ENCODE assay signal across 1 cellular context in the genomic region with DNA sequence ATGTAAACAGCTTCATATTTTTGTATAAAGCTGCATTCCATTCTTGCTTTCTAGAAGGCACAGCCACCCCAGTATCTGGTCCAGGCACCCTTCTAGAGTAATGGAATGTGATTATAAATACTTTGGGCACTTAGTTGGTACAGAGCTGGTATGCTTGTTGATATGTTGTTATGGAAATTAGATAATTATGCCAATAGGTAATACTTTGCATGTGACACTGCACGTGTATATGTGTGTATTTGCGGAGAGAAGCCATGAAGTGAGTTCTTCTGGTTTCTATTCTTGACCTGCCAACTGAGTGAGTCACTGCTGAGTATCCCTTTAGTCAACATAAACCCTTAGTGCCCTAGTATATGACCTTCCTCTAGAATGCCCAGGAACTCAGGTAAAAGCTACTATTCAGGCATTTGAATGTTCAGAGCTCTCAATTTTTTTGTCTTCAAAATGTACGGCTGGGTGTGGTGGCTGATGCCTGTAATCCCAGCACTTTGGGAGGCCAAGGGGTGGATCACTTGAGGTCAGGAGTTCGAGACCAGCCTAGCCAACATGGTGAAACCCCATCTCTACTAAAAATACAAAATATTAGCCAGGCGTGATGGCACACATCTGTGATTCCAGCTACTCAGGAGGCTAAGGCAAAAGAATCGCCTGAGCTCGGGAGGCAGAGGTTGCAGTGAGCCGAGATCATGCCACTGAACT.
A peak's percentile ranks its signal among the peaks of the same experiment; 100 is the strongest.
TF ChIP-seq lines count a peak whose summit lies in the region.

No MANE protein-coding gene starts in this region.

TF ChIP-seq in HepG2, 621 proteins besides CTCF, POLR2A, EP300 and RAD21 (continued from another document and continues in another):
- TF ChIP-seq, protein P1, sequence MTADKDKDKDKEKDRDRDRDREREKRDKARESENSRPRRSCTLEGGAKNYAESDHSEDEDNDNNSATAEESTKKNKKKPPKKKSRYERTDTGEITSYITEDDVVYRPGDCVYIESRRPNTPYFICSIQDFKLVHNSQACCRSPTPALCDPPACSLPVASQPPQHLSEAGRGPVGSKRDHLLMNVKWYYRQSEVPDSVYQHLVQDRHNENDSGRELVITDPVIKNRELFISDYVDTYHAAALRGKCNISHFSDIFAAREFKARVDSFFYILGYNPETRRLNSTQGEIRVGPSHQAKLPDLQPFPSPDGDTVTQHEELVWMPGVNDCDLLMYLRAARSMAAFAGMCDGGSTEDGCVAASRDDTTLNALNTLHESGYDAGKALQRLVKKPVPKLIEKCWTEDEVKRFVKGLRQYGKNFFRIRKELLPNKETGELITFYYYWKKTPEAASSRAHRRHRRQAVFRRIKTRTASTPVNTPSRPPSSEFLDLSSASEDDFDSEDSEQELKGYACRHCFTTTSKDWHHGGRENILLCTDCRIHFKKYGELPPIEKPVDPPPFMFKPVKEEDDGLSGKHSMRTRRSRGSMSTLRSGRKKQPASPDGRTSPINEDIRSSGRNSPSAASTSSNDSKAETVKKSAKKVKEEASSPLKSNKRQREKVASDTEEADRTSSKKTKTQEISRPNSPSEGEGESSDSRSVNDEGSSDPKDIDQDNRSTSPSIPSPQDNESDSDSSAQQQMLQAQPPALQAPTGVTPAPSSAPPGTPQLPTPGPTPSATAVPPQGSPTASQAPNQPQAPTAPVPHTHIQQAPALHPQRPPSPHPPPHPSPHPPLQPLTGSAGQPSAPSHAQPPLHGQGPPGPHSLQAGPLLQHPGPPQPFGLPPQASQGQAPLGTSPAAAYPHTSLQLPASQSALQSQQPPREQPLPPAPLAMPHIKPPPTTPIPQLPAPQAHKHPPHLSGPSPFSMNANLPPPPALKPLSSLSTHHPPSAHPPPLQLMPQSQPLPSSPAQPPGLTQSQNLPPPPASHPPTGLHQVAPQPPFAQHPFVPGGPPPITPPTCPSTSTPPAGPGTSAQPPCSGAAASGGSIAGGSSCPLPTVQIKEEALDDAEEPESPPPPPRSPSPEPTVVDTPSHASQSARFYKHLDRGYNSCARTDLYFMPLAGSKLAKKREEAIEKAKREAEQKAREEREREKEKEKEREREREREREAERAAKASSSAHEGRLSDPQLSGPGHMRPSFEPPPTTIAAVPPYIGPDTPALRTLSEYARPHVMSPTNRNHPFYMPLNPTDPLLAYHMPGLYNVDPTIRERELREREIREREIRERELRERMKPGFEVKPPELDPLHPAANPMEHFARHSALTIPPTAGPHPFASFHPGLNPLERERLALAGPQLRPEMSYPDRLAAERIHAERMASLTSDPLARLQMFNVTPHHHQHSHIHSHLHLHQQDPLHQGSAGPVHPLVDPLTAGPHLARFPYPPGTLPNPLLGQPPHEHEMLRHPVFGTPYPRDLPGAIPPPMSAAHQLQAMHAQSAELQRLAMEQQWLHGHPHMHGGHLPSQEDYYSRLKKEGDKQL (CRISPR knock-in tag; IDR thresholded peaks at IDR 0.05; ENCODE audit: low read depth): no peak
- TF ChIP-seq, protein P2, sequence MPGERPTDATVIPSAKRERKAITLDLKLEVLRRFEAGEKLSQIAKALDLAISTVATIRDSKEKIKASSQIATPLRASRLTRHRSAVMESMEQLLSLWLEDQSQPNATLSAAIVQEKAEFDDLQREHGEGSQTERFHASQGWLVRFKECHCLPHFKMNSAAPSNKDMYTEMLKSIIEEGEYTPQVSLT (CRISPR knock-in tag; IDR thresholded peaks at IDR 0.05; ENCODE audit: borderline replicate concordance, low read depth): no peak
- TF ChIP-seq YEATS2 (CRISPR knock-in tag; IDR thresholded peaks at IDR 0.05; ENCODE audit: borderline replicate concordance): no peak
- no peak for TF ChIP-seq SYNCRIP (IDR thresholded peaks at IDR 0.05; ENCODE audit: insufficient read depth, low read depth, low read length)
- TF ChIP-seq, protein P3, sequence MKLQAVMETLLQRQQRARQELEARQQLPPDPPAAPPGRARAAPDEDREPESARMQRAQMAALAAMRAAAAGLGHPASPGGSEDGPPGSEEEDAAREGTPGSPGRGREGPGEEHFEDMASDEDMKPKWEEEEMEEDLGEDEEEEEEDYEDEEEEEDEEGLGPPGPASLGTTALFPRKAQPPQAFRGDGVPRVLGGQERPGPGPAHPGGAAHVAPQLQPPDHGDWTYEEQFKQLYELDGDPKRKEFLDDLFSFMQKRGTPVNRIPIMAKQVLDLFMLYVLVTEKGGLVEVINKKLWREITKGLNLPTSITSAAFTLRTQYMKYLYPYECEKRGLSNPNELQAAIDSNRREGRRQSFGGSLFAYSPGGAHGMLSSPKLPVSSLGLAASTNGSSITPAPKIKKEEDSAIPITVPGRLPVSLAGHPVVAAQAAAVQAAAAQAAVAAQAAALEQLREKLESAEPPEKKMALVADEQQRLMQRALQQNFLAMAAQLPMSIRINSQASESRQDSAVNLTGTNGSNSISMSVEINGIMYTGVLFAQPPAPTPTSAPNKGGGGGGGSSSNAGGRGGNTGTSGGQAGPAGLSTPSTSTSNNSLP (IDR thresholded peaks at IDR 0.05; ENCODE audit: low read depth, low read length): 0 out of 2 replicates have a peak, but pooled peaks have one; percentile 68
- TF ChIP-seq ZNF780A (CRISPR knock-in tag; IDR thresholded peaks at IDR 0.05): no peak
- TF ChIP-seq ZNF264 (CRISPR knock-in tag; IDR thresholded peaks at IDR 0.05): no peak
- TF ChIP-seq, protein P4, sequence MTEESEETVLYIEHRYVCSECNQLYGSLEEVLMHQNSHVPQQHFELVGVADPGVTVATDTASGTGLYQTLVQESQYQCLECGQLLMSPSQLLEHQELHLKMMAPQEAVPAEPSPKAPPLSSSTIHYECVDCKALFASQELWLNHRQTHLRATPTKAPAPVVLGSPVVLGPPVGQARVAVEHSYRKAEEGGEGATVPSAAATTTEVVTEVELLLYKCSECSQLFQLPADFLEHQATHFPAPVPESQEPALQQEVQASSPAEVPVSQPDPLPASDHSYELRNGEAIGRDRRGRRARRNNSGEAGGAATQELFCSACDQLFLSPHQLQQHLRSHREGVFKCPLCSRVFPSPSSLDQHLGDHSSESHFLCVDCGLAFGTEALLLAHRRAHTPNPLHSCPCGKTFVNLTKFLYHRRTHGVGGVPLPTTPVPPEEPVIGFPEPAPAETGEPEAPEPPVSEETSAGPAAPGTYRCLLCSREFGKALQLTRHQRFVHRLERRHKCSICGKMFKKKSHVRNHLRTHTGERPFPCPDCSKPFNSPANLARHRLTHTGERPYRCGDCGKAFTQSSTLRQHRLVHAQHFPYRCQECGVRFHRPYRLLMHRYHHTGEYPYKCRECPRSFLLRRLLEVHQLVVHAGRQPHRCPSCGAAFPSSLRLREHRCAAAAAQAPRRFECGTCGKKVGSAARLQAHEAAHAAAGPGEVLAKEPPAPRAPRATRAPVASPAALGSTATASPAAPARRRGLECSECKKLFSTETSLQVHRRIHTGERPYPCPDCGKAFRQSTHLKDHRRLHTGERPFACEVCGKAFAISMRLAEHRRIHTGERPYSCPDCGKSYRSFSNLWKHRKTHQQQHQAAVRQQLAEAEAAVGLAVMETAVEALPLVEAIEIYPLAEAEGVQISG (CRISPR knock-in tag; IDR thresholded peaks at IDR 0.05): no peak
- TF ChIP-seq, protein P5, sequence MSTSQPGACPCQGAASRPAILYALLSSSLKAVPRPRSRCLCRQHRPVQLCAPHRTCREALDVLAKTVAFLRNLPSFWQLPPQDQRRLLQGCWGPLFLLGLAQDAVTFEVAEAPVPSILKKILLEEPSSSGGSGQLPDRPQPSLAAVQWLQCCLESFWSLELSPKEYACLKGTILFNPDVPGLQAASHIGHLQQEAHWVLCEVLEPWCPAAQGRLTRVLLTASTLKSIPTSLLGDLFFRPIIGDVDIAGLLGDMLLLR (CRISPR knock-in tag; IDR thresholded peaks at IDR 0.05): no peak
- no peak for TF ChIP-seq ZNF329 (CRISPR knock-in tag; IDR thresholded peaks at IDR 0.05; ENCODE audit: low read depth)
- TF ChIP-seq NRL (CRISPR knock-in tag; IDR thresholded peaks at IDR 0.05; ENCODE audit: borderline replicate concordance): no peak
- TF ChIP-seq ZNF891 (CRISPR knock-in tag; IDR thresholded peaks at IDR 0.05): no peak
- TF ChIP-seq TMF1 (CRISPR knock-in tag; IDR thresholded peaks at IDR 0.05; ENCODE audit: low read depth): no peak
- no peak for TF ChIP-seq SALL1 (CRISPR knock-in tag; IDR thresholded peaks at IDR 0.05)
- TF ChIP-seq FOSL1 (CRISPR knock-in tag; IDR thresholded peaks at IDR 0.05; ENCODE audit: borderline replicate concordance): peak; percentile 32; the same call in 1 of the 2 replicates
- TF ChIP-seq, protein P6, sequence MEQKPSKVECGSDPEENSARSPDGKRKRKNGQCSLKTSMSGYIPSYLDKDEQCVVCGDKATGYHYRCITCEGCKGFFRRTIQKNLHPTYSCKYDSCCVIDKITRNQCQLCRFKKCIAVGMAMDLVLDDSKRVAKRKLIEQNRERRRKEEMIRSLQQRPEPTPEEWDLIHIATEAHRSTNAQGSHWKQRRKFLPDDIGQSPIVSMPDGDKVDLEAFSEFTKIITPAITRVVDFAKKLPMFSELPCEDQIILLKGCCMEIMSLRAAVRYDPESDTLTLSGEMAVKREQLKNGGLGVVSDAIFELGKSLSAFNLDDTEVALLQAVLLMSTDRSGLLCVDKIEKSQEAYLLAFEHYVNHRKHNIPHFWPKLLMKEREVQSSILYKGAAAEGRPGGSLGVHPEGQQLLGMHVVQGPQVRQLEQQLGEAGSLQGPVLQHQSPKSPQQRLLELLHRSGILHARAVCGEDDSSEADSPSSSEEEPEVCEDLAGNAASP (CRISPR knock-in tag; IDR thresholded peaks at IDR 0.05; ENCODE audit: borderline replicate concordance): no peak
- no peak for TF ChIP-seq ZNF446 (CRISPR knock-in tag; IDR thresholded peaks at IDR 0.05)
- no peak for TF ChIP-seq ZNF879 (CRISPR knock-in tag; IDR thresholded peaks at IDR 0.05)
- TF ChIP-seq NR1H2 (CRISPR knock-in tag; IDR thresholded peaks at IDR 0.05; ENCODE audit: borderline replicate concordance, low read depth): no peak
- TF ChIP-seq, protein P7, sequence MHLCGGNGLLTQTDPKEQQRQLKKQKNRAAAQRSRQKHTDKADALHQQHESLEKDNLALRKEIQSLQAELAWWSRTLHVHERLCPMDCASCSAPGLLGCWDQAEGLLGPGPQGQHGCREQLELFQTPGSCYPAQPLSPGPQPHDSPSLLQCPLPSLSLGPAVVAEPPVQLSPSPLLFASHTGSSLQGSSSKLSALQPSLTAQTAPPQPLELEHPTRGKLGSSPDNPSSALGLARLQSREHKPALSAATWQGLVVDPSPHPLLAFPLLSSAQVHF (CRISPR knock-in tag; IDR thresholded peaks at IDR 0.05): no peak
- no peak; the same call in 1 of the 2 replicates for TF ChIP-seq RXRA (CRISPR knock-in tag; IDR thresholded peaks at IDR 0.05)
- no peak for TF ChIP-seq MAF1 (CRISPR knock-in tag; IDR thresholded peaks at IDR 0.05; ENCODE audit: borderline replicate concordance)
- TF ChIP-seq HES4 (CRISPR knock-in tag; IDR thresholded peaks at IDR 0.05; ENCODE audit: borderline replicate concordance): no peak
- TF ChIP-seq PCBP2 (optimal IDR thresholded peaks at IDR 0.05; ENCODE audit: low read depth, low read length, poor library complexity, severe bottlenecking): no peak
- no peak for TF ChIP-seq ZNF335 (CRISPR knock-in tag; IDR thresholded peaks at IDR 0.05)
- no peak for TF ChIP-seq MYNN (CRISPR knock-in tag; IDR thresholded peaks at IDR 0.05; ENCODE audit: low read depth)
- no peak for TF ChIP-seq ZNF138 (CRISPR knock-in tag; IDR thresholded peaks at IDR 0.05; ENCODE audit: low read depth)
- no peak for TF ChIP-seq PRPF4 (IDR thresholded peaks at IDR 0.05; ENCODE audit: low read depth, low read length, poor library complexity, severe bottlenecking)
- TF ChIP-seq FOXP1 (IDR thresholded peaks at IDR 0.05): no peak
- peak; percentile 30; the same call in 1 of the 2 replicates for TF ChIP-seq FOXP1 (CRISPR knock-in tag; IDR thresholded peaks at IDR 0.05)
- TF ChIP-seq, protein P8, sequence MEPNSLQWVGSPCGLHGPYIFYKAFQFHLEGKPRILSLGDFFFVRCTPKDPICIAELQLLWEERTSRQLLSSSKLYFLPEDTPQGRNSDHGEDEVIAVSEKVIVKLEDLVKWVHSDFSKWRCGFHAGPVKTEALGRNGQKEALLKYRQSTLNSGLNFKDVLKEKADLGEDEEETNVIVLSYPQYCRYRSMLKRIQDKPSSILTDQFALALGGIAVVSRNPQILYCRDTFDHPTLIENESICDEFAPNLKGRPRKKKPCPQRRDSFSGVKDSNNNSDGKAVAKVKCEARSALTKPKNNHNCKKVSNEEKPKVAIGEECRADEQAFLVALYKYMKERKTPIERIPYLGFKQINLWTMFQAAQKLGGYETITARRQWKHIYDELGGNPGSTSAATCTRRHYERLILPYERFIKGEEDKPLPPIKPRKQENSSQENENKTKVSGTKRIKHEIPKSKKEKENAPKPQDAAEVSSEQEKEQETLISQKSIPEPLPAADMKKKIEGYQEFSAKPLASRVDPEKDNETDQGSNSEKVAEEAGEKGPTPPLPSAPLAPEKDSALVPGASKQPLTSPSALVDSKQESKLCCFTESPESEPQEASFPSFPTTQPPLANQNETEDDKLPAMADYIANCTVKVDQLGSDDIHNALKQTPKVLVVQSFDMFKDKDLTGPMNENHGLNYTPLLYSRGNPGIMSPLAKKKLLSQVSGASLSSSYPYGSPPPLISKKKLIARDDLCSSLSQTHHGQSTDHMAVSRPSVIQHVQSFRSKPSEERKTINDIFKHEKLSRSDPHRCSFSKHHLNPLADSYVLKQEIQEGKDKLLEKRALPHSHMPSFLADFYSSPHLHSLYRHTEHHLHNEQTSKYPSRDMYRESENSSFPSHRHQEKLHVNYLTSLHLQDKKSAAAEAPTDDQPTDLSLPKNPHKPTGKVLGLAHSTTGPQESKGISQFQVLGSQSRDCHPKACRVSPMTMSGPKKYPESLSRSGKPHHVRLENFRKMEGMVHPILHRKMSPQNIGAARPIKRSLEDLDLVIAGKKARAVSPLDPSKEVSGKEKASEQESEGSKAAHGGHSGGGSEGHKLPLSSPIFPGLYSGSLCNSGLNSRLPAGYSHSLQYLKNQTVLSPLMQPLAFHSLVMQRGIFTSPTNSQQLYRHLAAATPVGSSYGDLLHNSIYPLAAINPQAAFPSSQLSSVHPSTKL (CRISPR knock-in tag; IDR thresholded peaks at IDR 0.05): peak; percentile 87
- TF ChIP-seq ZC3H13 (CRISPR knock-in tag; IDR thresholded peaks at IDR 0.05): no peak
- no peak for TF ChIP-seq ZNF331 (CRISPR knock-in tag; IDR thresholded peaks at IDR 0.05)
- TF ChIP-seq, protein P9, sequence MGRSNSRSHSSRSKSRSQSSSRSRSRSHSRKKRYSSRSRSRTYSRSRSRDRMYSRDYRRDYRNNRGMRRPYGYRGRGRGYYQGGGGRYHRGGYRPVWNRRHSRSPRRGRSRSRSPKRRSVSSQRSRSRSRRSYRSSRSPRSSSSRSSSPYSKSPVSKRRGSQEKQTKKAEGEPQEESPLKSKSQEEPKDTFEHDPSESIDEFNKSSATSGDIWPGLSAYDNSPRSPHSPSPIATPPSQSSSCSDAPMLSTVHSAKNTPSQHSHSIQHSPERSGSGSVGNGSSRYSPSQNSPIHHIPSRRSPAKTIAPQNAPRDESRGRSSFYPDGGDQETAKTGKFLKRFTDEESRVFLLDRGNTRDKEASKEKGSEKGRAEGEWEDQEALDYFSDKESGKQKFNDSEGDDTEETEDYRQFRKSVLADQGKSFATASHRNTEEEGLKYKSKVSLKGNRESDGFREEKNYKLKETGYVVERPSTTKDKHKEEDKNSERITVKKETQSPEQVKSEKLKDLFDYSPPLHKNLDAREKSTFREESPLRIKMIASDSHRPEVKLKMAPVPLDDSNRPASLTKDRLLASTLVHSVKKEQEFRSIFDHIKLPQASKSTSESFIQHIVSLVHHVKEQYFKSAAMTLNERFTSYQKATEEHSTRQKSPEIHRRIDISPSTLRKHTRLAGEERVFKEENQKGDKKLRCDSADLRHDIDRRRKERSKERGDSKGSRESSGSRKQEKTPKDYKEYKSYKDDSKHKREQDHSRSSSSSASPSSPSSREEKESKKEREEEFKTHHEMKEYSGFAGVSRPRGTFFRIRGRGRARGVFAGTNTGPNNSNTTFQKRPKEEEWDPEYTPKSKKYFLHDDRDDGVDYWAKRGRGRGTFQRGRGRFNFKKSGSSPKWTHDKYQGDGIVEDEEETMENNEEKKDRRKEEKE (IDR thresholded peaks at IDR 0.05): no peak
